ENCODE assay signal across 10 cellular contexts in genomic region chr14:106506901-106507305, GRCh38.
DNase-seq lines count a peak whose midpoint lies in the region; ATAC-seq and TF ChIP-seq lines count a peak whose summit lies in the region.
"Had no signal": no experiment of that assay in that cellular context is flagged by ENCODE, and none has a peak within 500 bp of the region (broad histone marks: within the 10 kb centered on the region; RNA-seq: fewer than 3 reads in every experiment).

No MANE protein-coding gene starts in this region.

- CTCF ChIA-PET in activated CD8-positive, alpha-beta T cell treated with anti-CD3 and anti-CD28 coated beads, Interleukin-2, amount 10 ng/mL, durations not matched to agents 7 days and 5 days (lab: Charles Lee) = interaction anchor here (0.8 to 6.8 kb wide), 13 partner anchors 10 to 97 kb away, joined by 3 to 115 read pairs (median 11); no protein-coding TSS in a partner anchor
- CTCF ChIA-PET in MCF 10A (lab: Yijun Ruan, JAX) = no interaction called here

- DNase-seq in NK-92 (lab: John Stamatoyannopoulos, UW; ENCODE audit: unreplicated experiment) = peak; percentile 35
- DNase-seq in activated CD8-positive, alpha-beta T cell treated with anti-CD3 and anti-CD28 coated beads, Interleukin-2, amount 10 ng/mL, durations not matched to agents 7 days and 5 days = peak; percentile 79
- peak; percentile 72 for DNase-seq in activated naive CD8-positive, alpha-beta T cell treated with anti-CD3 and anti-CD28 coated beads, Interleukin-2, amount 10 ng/mL, durations not matched to agents 7 days and 5 days
- peak; percentile 9 for DNase-seq in stimulated activated CD8-positive, alpha-beta memory T cell treated with anti-CD3 and anti-CD28 coated beads, Interleukin-4, amount 100 ng/mL, for 24 hours (ENCODE audit: low read depth)
- DNase-seq in prostate gland (ENCODE audit: low spot score) = no peak
- no peak for DNase-seq in NCI-H2196 (lab: John Stamatoyannopoulos, UW; ENCODE audit: unreplicated experiment)
- no peak for DNase-seq in MCF 10A (ENCODE audit: unreplicated experiment)
- DNase-seq: retina had no signal

- H3K4me1 ChIP-seq in prostate gland (replicated peaks) = no peaks in the 10 kb centered on the region

- no TSS peak for BruUV-seq in MCF 10A (replicated peaks; lab: Mats Ljungman, UMichigan)

- no peak for TF ChIP-seq CTCF in prostate gland (IDR thresholded peaks at IDR 0.05)
- TF ChIP-seq CTCF in MCF 10A (IDR thresholded peaks at IDR 0.05; ENCODE audit: unreplicated experiment) = no peak

- H3K4me1 Mint-ChIP-seq in activated CD8-positive, alpha-beta T cell treated with anti-CD3 and anti-CD28 coated beads, Interleukin-2, amount 10 ng/mL, durations not matched to agents 7 days and 5 days (ENCODE audit: low read depth) = peaks cover 77% of the 10 kb centered on the region
- H3K4me1 Mint-ChIP-seq in activated naive CD8-positive, alpha-beta T cell treated with anti-CD3 and anti-CD28 coated beads, Interleukin-2, amount 10 ng/mL, durations not matched to agents 7 days and 5 days = peaks cover 60% of the 10 kb centered on the region
- H3K4me1 Mint-ChIP-seq in MCF 10A (ENCODE audit: insufficient read depth, unreplicated experiment) = no peaks in the 10 kb centered on the region

- H3K4me3 Mint-ChIP-seq in activated CD8-positive, alpha-beta T cell treated with anti-CD3 and anti-CD28 coated beads, Interleukin-2, amount 10 ng/mL, durations not matched to agents 7 days and 5 days = peak overlapping the region; percentile 74
- peak overlapping the region; percentile 80 for H3K4me3 Mint-ChIP-seq in activated naive CD8-positive, alpha-beta T cell treated with anti-CD3 and anti-CD28 coated beads, Interleukin-2, amount 10 ng/mL, durations not matched to agents 7 days and 5 days
- no peak overlapping the region for H3K4me3 Mint-ChIP-seq in MCF 10A (ENCODE audit: unreplicated experiment)

- no peaks in the 10 kb centered on the region for H3K9me3 Mint-ChIP-seq in activated CD8-positive, alpha-beta T cell treated with anti-CD3 and anti-CD28 coated beads, Interleukin-2, amount 10 ng/mL, durations not matched to agents 7 days and 5 days (ENCODE audit: insufficient read depth)
- H3K9me3 Mint-ChIP-seq in activated naive CD8-positive, alpha-beta T cell treated with anti-CD3 and anti-CD28 coated beads, Interleukin-2, amount 10 ng/mL, durations not matched to agents 7 days and 5 days = no peaks in the 10 kb centered on the region
- no peaks in the 10 kb centered on the region for H3K9me3 Mint-ChIP-seq in MCF 10A (ENCODE audit: unreplicated experiment)

- H3K27me3 Mint-ChIP-seq in activated CD8-positive, alpha-beta T cell treated with anti-CD3 and anti-CD28 coated beads, Interleukin-2, amount 10 ng/mL, durations not matched to agents 7 days and 5 days (ENCODE audit: low read depth) = peaks cover 20% of the 10 kb centered on the region
- H3K27me3 Mint-ChIP-seq in activated naive CD8-positive, alpha-beta T cell treated with anti-CD3 and anti-CD28 coated beads, Interleukin-2, amount 10 ng/mL, durations not matched to agents 7 days and 5 days = peaks cover 5% of the 10 kb centered on the region
- peaks cover 77% of the 10 kb centered on the region for H3K27me3 Mint-ChIP-seq in MCF 10A (ENCODE audit: insufficient read depth, unreplicated experiment)

- peak overlapping the region; percentile 92 for H3K27ac Mint-ChIP-seq in activated CD8-positive, alpha-beta T cell treated with anti-CD3 and anti-CD28 coated beads, Interleukin-2, amount 10 ng/mL, durations not matched to agents 7 days and 5 days
- peak overlapping the region; percentile 92 for H3K27ac Mint-ChIP-seq in activated naive CD8-positive, alpha-beta T cell treated with anti-CD3 and anti-CD28 coated beads, Interleukin-2, amount 10 ng/mL, durations not matched to agents 7 days and 5 days
- H3K27ac Mint-ChIP-seq in MCF 10A (ENCODE audit: low read depth, unreplicated experiment) = no peak overlapping the region

- intact Hi-C loops in prostate gland (cut with DNase I) (no loop called here), MCF 10A (cut with micrococcal nuclease) (no loop called here)

- 90% methylated on average over 8 of the region's 8 CpGs for WGBS in prostate gland

- H3K27ac ChIP-seq in prostate gland = no peak overlapping the region
- H3K27ac ChIP-seq: C4-2B had no signal

- POLR2A ChIA-PET in activated CD8-positive, alpha-beta T cell treated with anti-CD3 and anti-CD28 coated beads, Interleukin-2, amount 10 ng/mL, durations not matched to agents 7 days and 5 days (lab: Charles Lee) = interaction anchor here (0.9 kb wide), 1 partner anchor 13 kb away, joined by 3 read pairs; no protein-coding TSS in a partner anchor
- POLR2A ChIA-PET in activated naive CD8-positive, alpha-beta T cell treated with anti-CD3 and anti-CD28 coated beads, Interleukin-2, amount 10 ng/mL, durations not matched to agents 7 days and 5 days (lab: Charles Lee) = interaction anchor here (1.1 to 1.7 kb wide), 5 partner anchors 13 to 30 kb away, joined by 3 to 6 read pairs (median 3); no protein-coding TSS in a partner anchor
- POLR2A ChIA-PET in MCF 10A (lab: Yijun Ruan, JAX) = no interaction called here

- H3K27me3 ChIP-seq in prostate gland (replicated peaks; ENCODE audit: insufficient read depth) = no peaks in the 10 kb centered on the region

- H3K36me3 Mint-ChIP-seq in activated CD8-positive, alpha-beta T cell treated with anti-CD3 and anti-CD28 coated beads, Interleukin-2, amount 10 ng/mL, durations not matched to agents 7 days and 5 days (ENCODE audit: low read depth) = no peaks in the 10 kb centered on the region
- peaks cover 3% of the 10 kb centered on the region for H3K36me3 Mint-ChIP-seq in activated naive CD8-positive, alpha-beta T cell treated with anti-CD3 and anti-CD28 coated beads, Interleukin-2, amount 10 ng/mL, durations not matched to agents 7 days and 5 days
- H3K36me3 Mint-ChIP-seq in MCF 10A (ENCODE audit: insufficient read depth, unreplicated experiment) = no peaks in the 10 kb centered on the region

- H3K36me3 ChIP-seq in prostate gland = no peaks in the 10 kb centered on the region

- TF ChIP-seq POLR2A in prostate gland (IDR thresholded peaks at IDR 0.05) = no peak

- no peaks in the 10 kb centered on the region for H3K9me3 ChIP-seq in prostate gland

- peak; percentile 77 for ATAC-seq in activated CD8-positive, alpha-beta T cell treated with anti-CD3 and anti-CD28 coated beads, Interleukin-2, amount 10 ng/mL, durations not matched to agents 7 days and 5 days
- peak; percentile 69 for ATAC-seq in activated naive CD8-positive, alpha-beta T cell treated with anti-CD3 and anti-CD28 coated beads, Interleukin-2, amount 10 ng/mL, durations not matched to agents 7 days and 5 days (ENCODE audit: low read depth)
- no peak for ATAC-seq in GM18502 (IDR thresholded peaks at IDR 0.05; ENCODE audit: poor library complexity, unreplicated experiment)

- H3K4me3 ChIP-seq in prostate gland = no peak overlapping the region

Comparison
In these comparisons a context has a peak if more than half of its experiments do, and no peak if none do; other contexts are left out.
1. DNase-seq: peak in NK-92 (single experiment), activated CD8-positive, alpha-beta T cell treated with anti-CD3 and anti-CD28 coated beads, Interleukin-2, amount 10 ng/mL, durations not matched to agents 7 days and 5 days (single experiment), activated naive CD8-positive, alpha-beta T cell treated with anti-CD3 and anti-CD28 coated beads, Interleukin-2, amount 10 ng/mL, durations not matched to agents 7 days and 5 days (single experiment) and stimulated activated CD8-positive, alpha-beta memory T cell treated with anti-CD3 and anti-CD28 coated beads, Interleukin-4, amount 100 ng/mL, for 24 hours (single experiment); none in prostate gland (single experiment), NCI-H2196 (single experiment) and MCF 10A (single experiment).